In the genomic region with DNA sequence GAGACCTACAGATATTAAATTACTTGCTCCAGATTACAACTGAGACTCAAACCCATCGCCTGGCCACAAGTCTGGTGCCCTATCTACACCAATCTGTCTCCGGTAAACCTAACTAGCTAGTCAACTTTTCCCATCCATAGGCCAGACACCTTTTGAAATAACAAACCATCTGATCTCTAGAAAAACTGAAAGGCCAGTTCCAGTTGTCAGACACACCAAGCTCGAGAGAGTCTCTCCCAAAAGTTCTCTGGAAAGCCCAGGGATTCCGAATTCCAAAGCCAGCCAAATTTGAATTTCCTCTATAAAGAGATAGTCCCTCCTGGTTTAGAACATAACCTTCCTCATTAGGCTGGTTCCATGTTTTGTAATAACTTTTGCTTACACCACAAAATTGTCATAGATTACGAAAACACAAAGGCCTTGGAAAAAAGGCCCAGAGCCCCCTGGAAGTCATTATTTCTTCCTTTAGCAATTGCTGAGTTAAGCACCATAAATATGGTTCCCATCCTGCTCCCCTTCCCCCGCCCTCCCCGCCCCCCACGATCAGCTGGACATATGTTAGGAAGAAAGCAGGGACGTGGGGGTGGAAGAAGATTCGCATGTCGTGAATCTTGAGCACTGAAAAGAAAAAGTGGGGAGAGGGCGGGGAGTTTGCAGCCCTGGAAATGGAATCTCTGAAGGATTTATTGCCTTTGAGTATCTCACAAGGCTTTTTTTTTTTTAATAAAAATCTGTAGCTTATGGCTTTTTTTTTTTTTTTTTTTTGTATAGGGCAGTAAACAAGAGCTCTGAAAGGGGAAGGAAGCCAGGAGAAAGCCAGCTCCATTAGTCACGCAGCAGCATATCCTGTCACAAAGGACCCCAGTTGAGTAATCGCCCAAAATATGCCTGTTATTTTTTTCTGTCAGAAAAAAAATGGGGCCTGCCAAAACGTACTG, we compare ENCODE assay signal across 8 cellular contexts.
DNase-seq lines count a peak whose midpoint lies in the region; ATAC-seq lines count a peak whose summit lies in the region.

No MANE protein-coding gene starts in this region.

- ATAC-seq in GM19328 (IDR thresholded peaks at IDR 0.05; ENCODE audit: unreplicated experiment), result no peak

- DNase-seq in CMK (ENCODE audit: low read depth), result peak; percentile 57
- DNase-seq in NCI-H69 (lab: John Stamatoyannopoulos, UW), result peak; percentile 39
- DNase-seq in activated effector memory CD4-positive, alpha-beta T cell treated with anti-CD3 and anti-CD28 coated beads, Interleukin-2, amount 50 U/mL, for 16 hours, result peak; percentile 68
- DNase-seq in germinal center (ENCODE audit: low spot score), result peak; percentile 55
- DNase-seq in pulmonary artery endothelial cell (ENCODE audit: low read depth, low spot score), result peak; percentile 92
- DNase-seq in NCI-H1694 (lab: John Stamatoyannopoulos, UW), result no peak
- no peak for DNase-seq in NCI-H2196 treated with DMSO at 0.1 percent for 48 hours (lab: John Stamatoyannopoulos, UW; ENCODE audit: unreplicated experiment)

Comparison
In these comparisons a context has a peak if more than half of its experiments do, and no peak if none do; other contexts are left out.
1. DNase-seq: peak in CMK (single experiment), NCI-H69 (single experiment), activated effector memory CD4-positive, alpha-beta T cell treated with anti-CD3 and anti-CD28 coated beads, Interleukin-2, amount 50 U/mL, for 16 hours (single experiment), germinal center (single experiment) and pulmonary artery endothelial cell (single experiment); none in NCI-H1694 (single experiment) and NCI-H2196 treated with DMSO at 0.1 percent for 48 hours (single experiment).